In genomic region chr1:15343729-15344128, GRCh38 we compare ENCODE assay signal across 10 cellular contexts.
DNase-seq lines count a peak whose midpoint lies in the region; ATAC-seq, FAIRE-seq and TF ChIP-seq lines count a peak whose summit lies in the region.
"Had no signal": no experiment of that assay in that cellular context is flagged by ENCODE, and none has a peak within 500 bp of the region (broad histone marks: within the 10 kb centered on the region; RNA-seq: fewer than 3 reads in every experiment).

No MANE protein-coding gene starts in this region.

- H3K36me3 Mint-ChIP-seq in activated T-helper 2 cell treated with anti-CD3 and anti-CD28 coated beads, Interferon-gamma antibody, Interleukin-2, Interleukin-4, amounts not matched to agents 10 μg/mL and 5 μg/mL and 100 μg/mL, durations not matched to agents 14 hours and 24 hours and 36 hours (ENCODE audit: low read depth) = no peaks in the 10 kb centered on the region

- H2AFZ ChIP-seq in mesenchymal stem cell (ENCODE audit: low read depth, low read length) = no peak overlapping the region

- 43 to 61% (median 53%) methylated on average over 11 of the region's 11 CpGs for WGBS in stomach, 5 donors
- WGBS in mesenchymal stem cell = 79% methylated on average over 11 of the region's 11 CpGs

- no peak for TF ChIP-seq CTCF in stomach (IDR thresholded peaks at IDR 0.05)

- H3K4me1 Mint-ChIP-seq in activated T-helper 2 cell treated with anti-CD3 and anti-CD28 coated beads, Interferon-gamma antibody, Interleukin-2, Interleukin-4, amounts not matched to agents 10 μg/mL and 5 μg/mL and 100 μg/mL, durations not matched to agents 14 hours and 24 hours and 36 hours (ENCODE audit: low read depth) = peaks cover 74% of the 10 kb centered on the region

- TF ChIP-seq EP300 in stomach (IDR thresholded peaks at IDR 0.05) = no peak

- no peak overlapping the region for H2BK15ac ChIP-seq in mesenchymal stem cell (ENCODE audit: low read depth, poor library complexity, severe bottlenecking)

- peak overlapping the region; percentile 47 for H3K27ac Mint-ChIP-seq in activated T-helper 2 cell treated with anti-CD3 and anti-CD28 coated beads, Interferon-gamma antibody, Interleukin-2, Interleukin-4, amounts not matched to agents 10 μg/mL and 5 μg/mL and 100 μg/mL, durations not matched to agents 14 hours and 24 hours and 36 hours

- FAIRE-seq in GM12891 (lab: Jason Lieb, UNC) = no peak

- intact Hi-C loops in activated T-helper 2 cell treated with anti-CD3 and anti-CD28 coated beads, Interferon-gamma antibody, Interleukin-2, Interleukin-4, amounts not matched to agents 10 μg/mL and 5 μg/mL and 100 μg/mL, durations not matched to agents 14 hours and 24 hours and 36 hours (cut with micrococcal nuclease) = no loop called here
- intact Hi-C loops in left cardiac atrium (cut with DNase I) = no loop called here
- intact Hi-C loops in stomach (cut with DNase I; ENCODE audit: low total_unique reads) = no loop called here

- H3K23ac ChIP-seq in mesenchymal stem cell (ENCODE audit: low read length in 2 of 2) = no peak overlapping the region

- H3K9me3 Mint-ChIP-seq in activated T-helper 2 cell treated with anti-CD3 and anti-CD28 coated beads, Interferon-gamma antibody, Interleukin-2, Interleukin-4, amounts not matched to agents 10 μg/mL and 5 μg/mL and 100 μg/mL, durations not matched to agents 14 hours and 24 hours and 36 hours = no peaks in the 10 kb centered on the region

- no peak overlapping the region for H2BK120ac ChIP-seq in mesenchymal stem cell (ENCODE audit: low read depth, low read length)

- no peak overlapping the region for H4K8ac ChIP-seq in mesenchymal stem cell (ENCODE audit: low read length)

- H4K91ac ChIP-seq in mesenchymal stem cell (ENCODE audit: low read length) = no peak overlapping the region

- no peak overlapping the region for H2AK5ac ChIP-seq in mesenchymal stem cell (ENCODE audit: low read length, severe bottlenecking)

- H3K27me3 ChIP-seq in stomach = no peaks in the 10 kb centered on the region
- H3K27me3 ChIP-seq in mesenchymal stem cell (ENCODE audit: control insufficient read depth in 1 of 2, insufficient read depth in 1 of 2, low read length in 2 of 2) = peaks cover 0 to 16% of the 10 kb centered on the region in 2 experiments

- H3K4me2 ChIP-seq in mesenchymal stem cell (ENCODE audit: low read length, poor library complexity, severe bottlenecking) = no peak overlapping the region

- TF ChIP-seq POLR2A in stomach (IDR thresholded peaks at IDR 0.05) (no peak), GM12891 (IDR thresholded peaks at IDR 0.05; ENCODE audit: low read depth, low read length) (no peak)

- no peak overlapping the region for H2BK5ac ChIP-seq in mesenchymal stem cell (ENCODE audit: low read depth, low read length, poor library complexity, severe bottlenecking)

- H3K4me1 ChIP-seq in stomach (peaks cover 16 to 53% (median 24%) of the 10 kb centered on the region in 4 donors), mesenchymal stem cell (ENCODE audit: control insufficient read depth, insufficient read depth, low read depth, low read length) (peaks cover 2% of the 10 kb centered on the region)

- H3K27ac ChIP-seq in stomach (peak overlapping the region in 3 of 5 donors; percentile 30 to 68 (median 42)), mesenchymal stem cell (ENCODE audit: low read length, poor library complexity, severe bottlenecking) (no peak overlapping the region)

- ATAC-seq in left cardiac atrium (peak; percentile 79 to 87), HG03097 (IDR thresholded peaks at IDR 0.05; ENCODE audit: low FRiP score, unreplicated experiment) (no peak)

- no peak overlapping the region for H3K4ac ChIP-seq in mesenchymal stem cell (ENCODE audit: low read depth in 1 of 2, low read length in 2 of 2)

- H3K9ac ChIP-seq in mesenchymal stem cell (ENCODE audit: low read length) = no peak overlapping the region

- DNase-seq in DMS53 (lab: John Stamatoyannopoulos, UW) (peak; percentile 18), DMS53 treated with DMSO at 0.1 percent for 48 hours (lab: John Stamatoyannopoulos, UW; ENCODE audit: unreplicated experiment) (no peak), left cardiac atrium (peak; percentile 84), stomach (peak; percentile 44), GM12891 (ENCODE audit: insufficient read length, low spot score) (no peak), mesenchymal stem cell (no peak)
- DNase-seq in activated T-helper 2 cell treated with anti-CD3 and anti-CD28 coated beads, Interferon-gamma antibody, Interleukin-2, Interleukin-4, amounts not matched to agents 10 μg/mL and 5 μg/mL and 100 μg/mL, durations not matched to agents 14 hours and 24 hours and 36 hours (ENCODE audit: low spot score) = no peak
- DNase-seq: 8988T; activated naive CD4-positive, alpha-beta T cell had no signal

- no peak overlapping the region for H3K18ac ChIP-seq in mesenchymal stem cell (ENCODE audit: low read depth in 1 of 2, low read length in 2 of 2)

- H3K4me3 ChIP-seq in stomach (no peak overlapping the region), mesenchymal stem cell (ENCODE audit: insufficient read depth in 1 of 2, low read depth in 1 of 2, low read length in 2 of 2) (no peak overlapping the region)

- H3K4me3 Mint-ChIP-seq in activated T-helper 2 cell treated with anti-CD3 and anti-CD28 coated beads, Interferon-gamma antibody, Interleukin-2, Interleukin-4, amounts not matched to agents 10 μg/mL and 5 μg/mL and 100 μg/mL, durations not matched to agents 14 hours and 24 hours and 36 hours (ENCODE audit: low read depth) = peak overlapping the region; percentile 43

- H3K9me3 ChIP-seq in stomach (no peaks in the 10 kb centered on the region), mesenchymal stem cell (ENCODE audit: control insufficient read depth, low read length) (no peaks in the 10 kb centered on the region)

- H3K27me3 Mint-ChIP-seq in activated T-helper 2 cell treated with anti-CD3 and anti-CD28 coated beads, Interferon-gamma antibody, Interleukin-2, Interleukin-4, amounts not matched to agents 10 μg/mL and 5 μg/mL and 100 μg/mL, durations not matched to agents 14 hours and 24 hours and 36 hours (ENCODE audit: low read depth) = peaks cover 2% of the 10 kb centered on the region

- H3K36me3 ChIP-seq in stomach = no peaks in the 10 kb centered on the region
- no peaks in the 10 kb centered on the region for H3K36me3 ChIP-seq in mesenchymal stem cell (ENCODE audit: control insufficient read depth in 1 of 2, insufficient read depth in 2 of 2, low read depth in 1 of 2, low read length in 2 of 2)

- no peaks in the 10 kb centered on the region for H3K79me1 ChIP-seq in mesenchymal stem cell (replicated peaks; ENCODE audit: low read length, poor library complexity, severe bottlenecking)

- H2BK12ac ChIP-seq in mesenchymal stem cell (ENCODE audit: low read length in 2 of 2) = no peak overlapping the region

- H3K14ac ChIP-seq in mesenchymal stem cell (ENCODE audit: low read length in 2 of 2) = no peak overlapping the region

TF ChIP-seq in GM12891, 5 proteins besides CTCF, POLR2A, EP300 and RAD21:
- TF ChIP-seq POLR2AphosphoS5 (IDR thresholded peaks at IDR 0.05; ENCODE audit: low read depth, low read length) (no peak), SPI1 (IDR thresholded peaks at IDR 0.05; ENCODE audit: low read depth, low read length) (no peak), PAX5 (IDR thresholded peaks at IDR 0.05; ENCODE audit: insufficient read depth, low read length, severe bottlenecking) (no peak), POU2F2 (IDR thresholded peaks at IDR 0.05; ENCODE audit: low read depth, low read length) (no peak), TAF1 (IDR thresholded peaks at IDR 0.05; ENCODE audit: low read depth, low read length) (no peak)

Comparison
In these comparisons a context has a peak if more than half of its experiments do, and no peak if none do; other contexts are left out.
1. DNase-seq: peak in DMS53 (single experiment), left cardiac atrium (single experiment) and stomach (single experiment); none in DMS53 treated with DMSO at 0.1 percent for 48 hours (single experiment), activated T-helper 2 cell treated with anti-CD3 and anti-CD28 coated beads, Interferon-gamma antibody, Interleukin-2, Interleukin-4, amounts not matched to agents 10 μg/mL and 5 μg/mL and 100 μg/mL, durations not matched to agents 14 hours and 24 hours and 36 hours (single experiment), GM12891 (single experiment) and mesenchymal stem cell (single experiment).